In genomic region chr12:725076-725475, GRCh38 we compare ENCODE assay signal across 27 cellular contexts.
"Had no signal": no experiment of that assay in that cellular context is flagged by ENCODE, and none has a peak within 500 bp of the region (broad histone marks: within the 10 kb centered on the region; RNA-seq: fewer than 3 reads in every experiment).

No MANE protein-coding gene starts in this region.

- H3K36me3 ChIP-seq: adrenal gland, ascending aorta, cardiac muscle cell, neural progenitor cell, right lobe of liver, upper lobe of right lung had no signal

- H3K36me3 Mint-ChIP-seq: brain; natural killer cell; neural progenitor cell; stimulated activated memory B cell treated with anti-CD40 and anti-IgM and Interleukin-4, amounts not matched to agents 10 μg/mL and 1 μg/mL and 100 μg/mL, for 72 hours; WTC11 had no signal

- H3K27ac Mint-ChIP-seq: neural progenitor cell had no signal

- H3K4me1 ChIP-seq: ascending aorta, right lobe of liver, upper lobe of right lung had no signal

- H3K9me3 ChIP-seq: ascending aorta, right lobe of liver, upper lobe of right lung had no signal

- H3K27me3 Mint-ChIP-seq: activated CD4-positive, alpha-beta memory T cell treated with anti-CD3 and anti-CD28 coated beads, Interleukin-2, amount 10 ng/mL, durations not matched to agents 7 days and 5 days; activated CD4-positive, alpha-beta T cell treated with anti-CD3 and anti-CD28 coated beads, Interleukin-2, amount 10 ng/mL, durations not matched to agents 7 days and 5 days; activated CD8-positive, alpha-beta memory T cell treated with anti-CD3 and anti-CD28 coated beads, Interleukin-2, amount 10 ng/mL, durations not matched to agents 7 days and 5 days; activated naive CD8-positive, alpha-beta T cell treated with anti-CD3 and anti-CD28 coated beads for 36 hours; brain; stimulated activated memory B cell treated with anti-CD40 and anti-IgM and Interleukin-4, amounts not matched to agents 10 μg/mL and 1 μg/mL and 100 μg/mL, for 72 hours; stimulated activated naive CD8-positive, alpha-beta T cell treated with anti-CD3 and anti-CD28 coated beads, Interleukin-15, amount 100 ng/mL, for 72 hours had no signal

- H3K9me3 Mint-ChIP-seq: activated CD4-positive, alpha-beta memory T cell treated with anti-CD3 and anti-CD28 coated beads, Interleukin-2, amount 10 ng/mL, durations not matched to agents 7 days and 5 days; activated T-cell treated with anti-CD3 and anti-CD28 coated beads, Interleukin-2, amount 50 U/mL, for 72 hours; natural killer cell; neural progenitor cell had no signal

- ATAC-seq: left colon had no signal

- H3K4me3 Mint-ChIP-seq: activated CD4-positive, alpha-beta T cell treated with anti-CD3 and anti-CD28 coated beads, Interleukin-2, amount 10 ng/mL, durations not matched to agents 7 days and 5 days; activated CD8-positive, alpha-beta memory T cell treated with anti-CD3 and anti-CD28 coated beads, Interleukin-2, amount 10 ng/mL, durations not matched to agents 7 days and 5 days; activated naive CD8-positive, alpha-beta T cell treated with anti-CD3 and anti-CD28 coated beads for 36 hours; brain; natural killer cell; neural progenitor cell; stimulated activated memory B cell treated with anti-CD40 and anti-IgM and Interleukin-4, amounts not matched to agents 10 μg/mL and 1 μg/mL and 100 μg/mL, for 72 hours; WTC11 had no signal

- H3K4me3 ChIP-seq: adrenal gland, ascending aorta, cardiac muscle cell, coronary artery, dorsolateral prefrontal cortex, neural progenitor cell, right lobe of liver, skin epidermis, upper lobe of right lung had no signal

- DNase-seq: activated CD4-positive, alpha-beta T cell treated with anti-CD3 and anti-CD28 coated beads for 1 hour; activated CD8-positive, alpha-beta memory T cell treated with anti-CD3 and anti-CD28 coated beads, Interleukin-2, amount 10 ng/mL, durations not matched to agents 7 days and 5 days; activated naive CD4-positive, alpha-beta T cell; activated naive CD8-positive, alpha-beta T cell treated with anti-CD3 and anti-CD28 coated beads for 36 hours; activated T-cell treated with anti-CD3 and anti-CD28 coated beads for 4 hours; dorsolateral prefrontal cortex; left colon; midbrain; natural killer cell; right lobe of liver; stimulated activated CD4-positive, alpha-beta T cell treated with anti-CD3 and anti-CD28 coated beads, Interleukin-12 subunit alpha, Interleukin-12 subunit beta, amount 100 ng/mL, for 4 hours; stimulated activated CD4-positive, alpha-beta T cell treated with anti-CD3 and anti-CD28 coated beads, Interleukin-4, amount 100 ng/mL, for 1 hour; substantia nigra; upper lobe of right lung had no signal

- H3K27me3 ChIP-seq: adrenal gland, ascending aorta, cardiac muscle cell, dorsolateral prefrontal cortex, neural progenitor cell, right lobe of liver, upper lobe of right lung had no signal

- H3K27ac ChIP-seq: adrenal gland, ascending aorta, coronary artery, neural progenitor cell, right lobe of liver, upper lobe of right lung had no signal
